ENCODE assay signal across 1 cellular context in genomic region chr17:40597168-40598020, GRCh38.
TF ChIP-seq lines count a peak whose summit lies in the region.

No MANE protein-coding gene starts in this region.

TF ChIP-seq in K562, 482 proteins besides CTCF, POLR2A, EP300 and RAD21:
- TF ChIP-seq RNF2 (IDR thresholded peaks at IDR 0.05) (no peak), MED1 (CRISPR knock-in tag; IDR thresholded peaks at IDR 0.05; ENCODE audit: borderline replicate concordance) (no peak), BCL6 (CRISPR knock-in tag; IDR thresholded peaks at IDR 0.05) (no peak), MLLT1 (IDR thresholded peaks at IDR 0.05) (no peak), TEAD2 (tag; IDR thresholded peaks at IDR 0.05) (no peak), POLR2H (tag; IDR thresholded peaks at IDR 0.05; ENCODE audit: low read depth) (no peak), FOXK2 (conservative IDR thresholded peaks at IDR 0.05 in 1 of 2, IDR thresholded peaks at IDR 0.05 in 1 of 2; ENCODE audit: low read depth in 2 of 2) (no peak), ZBTB1 (CRISPR knock-in tag; IDR thresholded peaks at IDR 0.05; ENCODE audit: borderline replicate concordance, low read depth) (no peak), SP2 (IDR thresholded peaks at IDR 0.05; ENCODE audit: extremely low read depth, low read depth, low read length, poor library complexity, severe bottlenecking) (no peak), ASH1L (IDR thresholded peaks at IDR 0.05; ENCODE audit: borderline replicate concordance, low read depth, partially characterized antibody) (no peak), DACH1 (IDR thresholded peaks at IDR 0.05; ENCODE audit: partially characterized antibody) (no peak), TFAP4 (CRISPR knock-in tag; IDR thresholded peaks at IDR 0.05; ENCODE audit: borderline replicate concordance) (no peak), SMAD4 (CRISPR knock-in tag; conservative IDR thresholded peaks at IDR 0.05) (no peak)
- TF ChIP-seq, protein P1, sequence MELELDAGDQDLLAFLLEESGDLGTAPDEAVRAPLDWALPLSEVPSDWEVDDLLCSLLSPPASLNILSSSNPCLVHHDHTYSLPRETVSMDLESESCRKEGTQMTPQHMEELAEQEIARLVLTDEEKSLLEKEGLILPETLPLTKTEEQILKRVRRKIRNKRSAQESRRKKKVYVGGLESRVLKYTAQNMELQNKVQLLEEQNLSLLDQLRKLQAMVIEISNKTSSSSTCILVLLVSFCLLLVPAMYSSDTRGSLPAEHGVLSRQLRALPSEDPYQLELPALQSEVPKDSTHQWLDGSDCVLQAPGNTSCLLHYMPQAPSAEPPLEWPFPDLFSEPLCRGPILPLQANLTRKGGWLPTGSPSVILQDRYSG (tag; conservative IDR thresholded peaks at IDR 0.05; ENCODE audit: low read depth), result no peak
- TF ChIP-seq, protein P2, sequence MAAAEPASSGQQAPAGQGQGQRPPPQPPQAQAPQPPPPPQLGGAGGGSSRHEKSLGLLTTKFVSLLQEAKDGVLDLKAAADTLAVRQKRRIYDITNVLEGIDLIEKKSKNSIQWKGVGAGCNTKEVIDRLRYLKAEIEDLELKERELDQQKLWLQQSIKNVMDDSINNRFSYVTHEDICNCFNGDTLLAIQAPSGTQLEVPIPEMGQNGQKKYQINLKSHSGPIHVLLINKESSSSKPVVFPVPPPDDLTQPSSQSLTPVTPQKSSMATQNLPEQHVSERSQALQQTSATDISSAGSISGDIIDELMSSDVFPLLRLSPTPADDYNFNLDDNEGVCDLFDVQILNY (CRISPR knock-in tag; IDR thresholded peaks at IDR 0.05), result no peak
- TF ChIP-seq, protein P3, sequence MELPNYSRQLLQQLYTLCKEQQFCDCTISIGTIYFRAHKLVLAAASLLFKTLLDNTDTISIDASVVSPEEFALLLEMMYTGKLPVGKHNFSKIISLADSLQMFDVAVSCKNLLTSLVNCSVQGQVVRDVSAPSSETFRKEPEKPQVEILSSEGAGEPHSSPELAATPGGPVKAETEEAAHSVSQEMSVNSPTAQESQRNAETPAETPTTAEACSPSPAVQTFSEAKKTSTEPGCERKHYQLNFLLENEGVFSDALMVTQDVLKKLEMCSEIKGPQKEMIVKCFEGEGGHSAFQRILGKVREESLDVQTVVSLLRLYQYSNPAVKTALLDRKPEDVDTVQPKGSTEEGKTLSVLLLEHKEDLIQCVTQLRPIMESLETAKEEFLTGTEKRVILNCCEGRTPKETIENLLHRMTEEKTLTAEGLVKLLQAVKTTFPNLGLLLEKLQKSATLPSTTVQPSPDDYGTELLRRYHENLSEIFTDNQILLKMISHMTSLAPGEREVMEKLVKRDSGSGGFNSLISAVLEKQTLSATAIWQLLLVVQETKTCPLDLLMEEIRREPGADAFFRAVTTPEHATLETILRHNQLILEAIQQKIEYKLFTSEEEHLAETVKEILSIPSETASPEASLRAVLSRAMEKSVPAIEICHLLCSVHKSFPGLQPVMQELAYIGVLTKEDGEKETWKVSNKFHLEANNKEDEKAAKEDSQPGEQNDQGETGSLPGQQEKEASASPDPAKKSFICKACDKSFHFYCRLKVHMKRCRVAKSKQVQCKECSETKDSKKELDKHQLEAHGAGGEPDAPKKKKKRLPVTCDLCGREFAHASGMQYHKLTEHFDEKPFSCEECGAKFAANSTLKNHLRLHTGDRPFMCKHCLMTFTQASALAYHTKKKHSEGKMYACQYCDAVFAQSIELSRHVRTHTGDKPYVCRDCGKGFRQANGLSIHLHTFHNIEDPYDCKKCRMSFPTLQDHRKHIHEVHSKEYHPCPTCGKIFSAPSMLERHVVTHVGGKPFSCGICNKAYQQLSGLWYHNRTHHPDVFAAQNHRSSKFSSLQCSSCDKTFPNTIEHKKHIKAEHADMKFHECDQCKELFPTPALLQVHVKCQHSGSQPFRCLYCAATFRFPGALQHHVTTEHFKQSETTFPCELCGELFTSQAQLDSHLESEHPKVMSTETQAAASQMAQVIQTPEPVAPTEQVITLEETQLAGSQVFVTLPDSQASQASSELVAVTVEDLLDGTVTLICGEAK (IDR thresholded peaks at IDR 0.05), result no peak
- TF ChIP-seq, protein P3 (CRISPR knock-in tag; IDR thresholded peaks at IDR 0.05), result no peak
- TF ChIP-seq, protein P4, sequence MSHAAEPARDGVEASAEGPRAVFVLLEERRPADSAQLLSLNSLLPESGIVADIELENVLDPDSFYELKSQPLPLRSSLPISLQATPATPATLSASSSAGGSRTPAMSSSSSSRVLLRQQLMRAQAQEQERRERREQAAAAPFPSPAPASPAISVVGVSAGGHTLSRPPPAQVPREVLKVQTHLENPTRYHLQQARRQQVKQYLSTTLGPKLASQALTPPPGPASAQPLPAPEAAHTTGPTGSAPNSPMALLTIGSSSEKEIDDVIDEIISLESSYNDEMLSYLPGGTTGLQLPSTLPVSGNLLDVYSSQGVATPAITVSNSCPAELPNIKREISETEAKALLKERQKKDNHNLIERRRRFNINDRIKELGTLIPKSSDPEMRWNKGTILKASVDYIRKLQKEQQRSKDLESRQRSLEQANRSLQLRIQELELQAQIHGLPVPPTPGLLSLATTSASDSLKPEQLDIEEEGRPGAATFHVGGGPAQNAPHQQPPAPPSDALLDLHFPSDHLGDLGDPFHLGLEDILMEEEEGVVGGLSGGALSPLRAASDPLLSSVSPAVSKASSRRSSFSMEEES (CRISPR knock-in tag; IDR thresholded peaks at IDR 0.05), result no peak
